Comparison of ENCODE assay signal across 16 cellular contexts in genomic region chr12:12392428-12392827, GRCh38.
"Had no signal": no experiment of that assay in that cellular context is flagged by ENCODE, and none has a peak within 500 bp of the region (broad histone marks: within the 10 kb centered on the region; RNA-seq: fewer than 3 reads in every experiment).

No MANE protein-coding gene starts in this region.

- ATAC-seq: esophagus mucosa, left lung, WTC11 had no signal

- H3K27me3 ChIP-seq: dorsolateral prefrontal cortex, left lung had no signal

- H3K27ac ChIP-seq: left lung had no signal

- H3K4me3 ChIP-seq: dorsolateral prefrontal cortex, left lung had no signal

- H3K9me3 ChIP-seq: left lung had no signal

- H3K4me3 Mint-ChIP-seq: activated CD4-positive, alpha-beta T cell treated with anti-CD3 and anti-CD28 coated beads, Interleukin-2, amount 10 ng/mL, durations not matched to agents 24 days and 14 days; activated naive CD4-positive, alpha-beta T cell treated with anti-CD3 and anti-CD28 coated beads, Interleukin-2, amount 50 U/mL, for 24 hours; brain; memory B cell; WTC11 had no signal

- DNase-seq: activated CD4-positive, alpha-beta T cell treated with anti-CD3 and anti-CD28 coated beads, Interleukin-2, amount 10 ng/mL, durations not matched to agents 24 days and 14 days; activated T-cell treated with anti-CD3 and anti-CD28 coated beads for 4 hours; amygdala; dorsolateral prefrontal cortex; foreskin melanocyte; head of caudate nucleus; left lung; stimulated activated CD4-positive, alpha-beta T cell treated with anti-CD3 and anti-CD28 coated beads, Interleukin-12 subunit alpha, Interleukin-12 subunit beta, amount 100 ng/mL, for 4 hours; stimulated activated naive CD4-positive, alpha-beta T cell treated with Interleukin-2 at 50 U/mL for 16 hours; SW 1271; T-helper 9 cell had no signal

- H3K27me3 Mint-ChIP-seq: activated CD4-positive, alpha-beta T cell treated with anti-CD3 and anti-CD28 coated beads, Interleukin-2, amount 10 ng/mL, durations not matched to agents 24 days and 14 days; activated naive CD4-positive, alpha-beta T cell treated with anti-CD3 and anti-CD28 coated beads, Interleukin-2, amount 50 U/mL, for 24 hours; brain; memory B cell had no signal

- H3K27ac Mint-ChIP-seq: activated CD4-positive, alpha-beta T cell treated with anti-CD3 and anti-CD28 coated beads, Interleukin-2, amount 10 ng/mL, durations not matched to agents 24 days and 14 days; activated naive CD4-positive, alpha-beta T cell treated with anti-CD3 and anti-CD28 coated beads, Interleukin-2, amount 50 U/mL, for 24 hours; brain; memory B cell; WTC11 had no signal

- H3K9me3 Mint-ChIP-seq: activated naive CD4-positive, alpha-beta T cell treated with anti-CD3 and anti-CD28 coated beads, Interleukin-2, amount 50 U/mL, for 24 hours; brain; memory B cell had no signal

- H3K36me3 ChIP-seq: left lung had no signal
